ENCODE assay signal across 1 cellular context in the genomic region with DNA sequence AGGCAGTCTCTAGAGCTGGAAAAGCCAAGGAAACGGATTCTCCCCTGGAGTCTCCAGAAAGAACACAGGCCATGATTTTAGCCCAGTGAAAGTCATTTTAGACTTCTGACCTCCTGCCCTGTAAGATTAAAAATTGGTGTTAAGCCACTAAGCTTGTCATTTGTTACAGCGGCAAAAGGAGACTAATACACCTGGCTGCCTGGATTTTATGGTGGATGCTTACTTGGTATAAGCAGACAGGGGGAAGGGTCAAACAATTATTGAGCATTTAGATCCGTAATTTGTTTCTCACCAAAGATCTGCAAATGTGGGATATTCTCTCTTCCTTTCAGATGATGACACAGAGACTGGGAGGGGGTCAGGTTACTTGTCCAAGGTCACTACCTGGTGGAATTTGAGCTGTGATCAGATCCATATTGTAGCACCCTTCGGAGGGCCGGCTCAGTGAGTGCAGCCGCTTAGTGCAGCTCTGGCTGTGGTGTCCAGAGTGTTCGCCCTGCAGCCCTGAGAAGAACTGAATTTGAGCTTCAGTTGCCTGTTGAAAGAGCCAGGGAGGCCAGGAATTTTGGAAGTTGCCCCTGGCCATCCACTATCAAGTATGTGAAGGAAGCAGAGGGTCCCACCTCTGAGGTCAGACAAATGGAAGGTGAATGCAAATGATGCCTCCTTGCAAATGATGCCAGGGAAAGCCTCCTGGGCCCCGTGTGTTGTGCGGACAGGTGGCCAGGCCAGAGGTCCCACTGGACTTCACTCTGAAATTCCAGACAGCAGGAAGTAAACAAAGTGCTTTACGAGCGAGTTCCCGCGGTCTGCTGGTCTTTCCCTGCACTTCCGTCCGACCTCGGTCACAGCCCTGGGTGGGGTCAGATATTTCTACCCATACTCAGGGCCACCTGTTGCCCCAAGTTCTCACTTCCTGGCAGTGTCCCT.
TF ChIP-seq lines count a peak whose summit lies in the region.

No MANE protein-coding gene starts in this region.

TF ChIP-seq in HepG2, 621 proteins besides CTCF, POLR2A, EP300 and RAD21 (continued from another document and continues in another):
- TF ChIP-seq, protein P1, sequence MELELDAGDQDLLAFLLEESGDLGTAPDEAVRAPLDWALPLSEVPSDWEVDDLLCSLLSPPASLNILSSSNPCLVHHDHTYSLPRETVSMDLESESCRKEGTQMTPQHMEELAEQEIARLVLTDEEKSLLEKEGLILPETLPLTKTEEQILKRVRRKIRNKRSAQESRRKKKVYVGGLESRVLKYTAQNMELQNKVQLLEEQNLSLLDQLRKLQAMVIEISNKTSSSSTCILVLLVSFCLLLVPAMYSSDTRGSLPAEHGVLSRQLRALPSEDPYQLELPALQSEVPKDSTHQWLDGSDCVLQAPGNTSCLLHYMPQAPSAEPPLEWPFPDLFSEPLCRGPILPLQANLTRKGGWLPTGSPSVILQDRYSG (CRISPR knock-in tag; IDR thresholded peaks at IDR 0.05) = no peak
- TF ChIP-seq, protein P2, sequence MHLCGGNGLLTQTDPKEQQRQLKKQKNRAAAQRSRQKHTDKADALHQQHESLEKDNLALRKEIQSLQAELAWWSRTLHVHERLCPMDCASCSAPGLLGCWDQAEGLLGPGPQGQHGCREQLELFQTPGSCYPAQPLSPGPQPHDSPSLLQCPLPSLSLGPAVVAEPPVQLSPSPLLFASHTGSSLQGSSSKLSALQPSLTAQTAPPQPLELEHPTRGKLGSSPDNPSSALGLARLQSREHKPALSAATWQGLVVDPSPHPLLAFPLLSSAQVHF (CRISPR knock-in tag; IDR thresholded peaks at IDR 0.05) = no peak
- no peak for TF ChIP-seq ZNF121 (CRISPR knock-in tag; IDR thresholded peaks at IDR 0.05)
- TF ChIP-seq, protein P3, sequence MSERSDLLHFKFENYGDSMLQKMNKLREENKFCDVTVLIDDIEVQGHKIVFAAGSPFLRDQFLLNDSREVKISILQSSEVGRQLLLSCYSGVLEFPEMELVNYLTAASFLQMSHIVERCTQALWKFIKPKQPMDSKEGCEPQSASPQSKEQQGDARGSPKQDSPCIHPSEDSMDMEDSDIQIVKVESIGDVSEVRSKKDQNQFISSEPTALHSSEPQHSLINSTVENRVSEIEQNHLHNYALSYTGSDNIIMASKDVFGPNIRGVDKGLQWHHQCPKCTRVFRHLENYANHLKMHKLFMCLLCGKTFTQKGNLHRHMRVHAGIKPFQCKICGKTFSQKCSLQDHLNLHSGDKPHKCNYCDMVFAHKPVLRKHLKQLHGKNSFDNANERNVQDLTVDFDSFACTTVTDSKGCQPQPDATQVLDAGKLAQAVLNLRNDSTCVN (CRISPR knock-in tag; IDR thresholded peaks at IDR 0.05; ENCODE audit: borderline replicate concordance) = no peak; the same call in 1 of the 2 replicates
- TF ChIP-seq ZFP62 (CRISPR knock-in tag; IDR thresholded peaks at IDR 0.05) = no peak
- TF ChIP-seq PRPF4 (IDR thresholded peaks at IDR 0.05; ENCODE audit: low read depth, low read length, poor library complexity, severe bottlenecking) = no peak
- no peak for TF ChIP-seq SOX13 (IDR thresholded peaks at IDR 0.05)
- peak in 1 of 2 experiments; percentile 69; a peak in 2 of 4 replicates for TF ChIP-seq SOX13 (CRISPR knock-in tag; conservative IDR thresholded peaks at IDR 0.05 in 1 of 2, IDR thresholded peaks at IDR 0.05 in 1 of 2)
- TF ChIP-seq ZNF724P (CRISPR knock-in tag; IDR thresholded peaks at IDR 0.05; ENCODE audit: borderline replicate concordance) = no peak
- TF ChIP-seq KDM6A (CRISPR knock-in tag; IDR thresholded peaks at IDR 0.05; ENCODE audit: low read depth) = no peak; the same call in 1 of the 2 replicates
- TF ChIP-seq, protein P4, sequence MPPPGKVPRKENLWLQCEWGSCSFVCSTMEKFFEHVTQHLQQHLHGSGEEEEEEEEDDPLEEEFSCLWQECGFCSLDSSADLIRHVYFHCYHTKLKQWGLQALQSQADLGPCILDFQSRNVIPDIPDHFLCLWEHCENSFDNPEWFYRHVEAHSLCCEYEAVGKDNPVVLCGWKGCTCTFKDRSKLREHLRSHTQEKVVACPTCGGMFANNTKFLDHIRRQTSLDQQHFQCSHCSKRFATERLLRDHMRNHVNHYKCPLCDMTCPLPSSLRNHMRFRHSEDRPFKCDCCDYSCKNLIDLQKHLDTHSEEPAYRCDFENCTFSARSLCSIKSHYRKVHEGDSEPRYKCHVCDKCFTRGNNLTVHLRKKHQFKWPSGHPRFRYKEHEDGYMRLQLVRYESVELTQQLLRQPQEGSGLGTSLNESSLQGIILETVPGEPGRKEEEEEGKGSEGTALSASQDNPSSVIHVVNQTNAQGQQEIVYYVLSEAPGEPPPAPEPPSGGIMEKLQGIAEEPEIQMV (CRISPR knock-in tag; IDR thresholded peaks at IDR 0.05; ENCODE audit: low read depth) = peak; percentile 68; the same call in 1 of the 2 replicates
- TF ChIP-seq, protein P5, sequence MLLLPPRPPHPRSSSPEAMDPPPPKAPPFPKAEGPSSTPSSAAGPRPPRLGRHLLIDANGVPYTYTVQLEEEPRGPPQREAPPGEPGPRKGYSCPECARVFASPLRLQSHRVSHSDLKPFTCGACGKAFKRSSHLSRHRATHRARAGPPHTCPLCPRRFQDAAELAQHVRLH (CRISPR knock-in tag; IDR thresholded peaks at IDR 0.05; ENCODE audit: borderline replicate concordance, low read depth) = peak; percentile 60; the same call in 1 of the 2 replicates
- TF ChIP-seq FOXO1 (CRISPR knock-in tag; IDR thresholded peaks at IDR 0.05) = peak; percentile 97
- TF ChIP-seq GFI1 (CRISPR knock-in tag; IDR thresholded peaks at IDR 0.05; ENCODE audit: borderline replicate concordance) = 0 out of 2 replicates have a peak, but pooled peaks have one; percentile 44
- no peak for TF ChIP-seq PAWR (CRISPR knock-in tag; IDR thresholded peaks at IDR 0.05; ENCODE audit: borderline replicate concordance)
- TF ChIP-seq ZNF547 (CRISPR knock-in tag; IDR thresholded peaks at IDR 0.05) = peak; percentile 48; the same call in 1 of the 2 replicates
- TF ChIP-seq, protein P6, sequence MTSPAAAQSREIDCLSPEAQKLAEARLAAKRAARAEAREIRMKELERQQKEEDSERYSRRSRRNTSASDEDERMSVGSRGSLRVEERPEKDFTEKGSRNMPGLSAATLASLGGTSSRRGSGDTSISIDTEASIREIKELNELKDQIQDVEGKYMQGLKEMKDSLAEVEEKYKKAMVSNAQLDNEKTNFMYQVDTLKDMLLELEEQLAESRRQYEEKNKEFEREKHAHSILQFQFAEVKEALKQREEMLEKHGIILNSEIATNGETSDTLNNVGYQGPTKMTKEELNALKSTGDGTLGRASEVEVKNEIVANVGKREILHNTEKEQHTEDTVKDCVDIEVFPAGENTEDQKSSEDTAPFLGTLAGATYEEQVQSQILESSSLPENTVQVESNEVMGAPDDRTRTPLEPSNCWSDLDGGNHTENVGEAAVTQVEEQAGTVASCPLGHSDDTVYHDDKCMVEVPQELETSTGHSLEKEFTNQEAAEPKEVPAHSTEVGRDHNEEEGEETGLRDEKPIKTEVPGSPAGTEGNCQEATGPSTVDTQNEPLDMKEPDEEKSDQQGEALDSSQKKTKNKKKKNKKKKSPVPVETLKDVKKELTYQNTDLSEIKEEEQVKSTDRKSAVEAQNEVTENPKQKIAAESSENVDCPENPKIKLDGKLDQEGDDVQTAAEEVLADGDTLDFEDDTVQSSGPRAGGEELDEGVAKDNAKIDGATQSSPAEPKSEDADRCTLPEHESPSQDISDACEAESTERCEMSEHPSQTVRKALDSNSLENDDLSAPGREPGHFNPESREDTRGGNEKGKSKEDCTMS (CRISPR knock-in tag; conservative IDR thresholded peaks at IDR 0.05) = no peak
- no peak for TF ChIP-seq REXO4 (CRISPR knock-in tag; IDR thresholded peaks at IDR 0.05; ENCODE audit: borderline replicate concordance)
- TF ChIP-seq SIN3B (IDR thresholded peaks at IDR 0.05; ENCODE audit: low read length) = no peak
- no peak for TF ChIP-seq U2AF2 (IDR thresholded peaks at IDR 0.05; ENCODE audit: low read depth, low read length)
- 0 out of 2 replicates have a peak, but pooled peaks have one; percentile 20 for TF ChIP-seq KMT2A (CRISPR knock-in tag; IDR thresholded peaks at IDR 0.05)
- TF ChIP-seq SOX6 (IDR thresholded peaks at IDR 0.05) = no peak
- peak; percentile 87 for TF ChIP-seq SOX6 (CRISPR knock-in tag; IDR thresholded peaks at IDR 0.05)
- TF ChIP-seq THAP11 (CRISPR knock-in tag; IDR thresholded peaks at IDR 0.05) = peak; percentile 57
- peak; percentile 48; the same call in 1 of the 2 replicates for TF ChIP-seq ZNF143 (CRISPR knock-in tag; IDR thresholded peaks at IDR 0.05)
- no peak for TF ChIP-seq KAT2B (IDR thresholded peaks at IDR 0.05; ENCODE audit: borderline replicate concordance, low read depth, low read length)
- TF ChIP-seq SALL1 (CRISPR knock-in tag; IDR thresholded peaks at IDR 0.05) = peak; percentile 95
- no peak for TF ChIP-seq ZNF644 (CRISPR knock-in tag; IDR thresholded peaks at IDR 0.05; ENCODE audit: low read depth)
- no peak for TF ChIP-seq ZNF326 (CRISPR knock-in tag; IDR thresholded peaks at IDR 0.05; ENCODE audit: borderline replicate concordance)
- TF ChIP-seq MEIS1 (CRISPR knock-in tag; IDR thresholded peaks at IDR 0.05; ENCODE audit: borderline replicate concordance) = peak; percentile 84; the same call in 1 of the 2 replicates
- TF ChIP-seq, protein P7, sequence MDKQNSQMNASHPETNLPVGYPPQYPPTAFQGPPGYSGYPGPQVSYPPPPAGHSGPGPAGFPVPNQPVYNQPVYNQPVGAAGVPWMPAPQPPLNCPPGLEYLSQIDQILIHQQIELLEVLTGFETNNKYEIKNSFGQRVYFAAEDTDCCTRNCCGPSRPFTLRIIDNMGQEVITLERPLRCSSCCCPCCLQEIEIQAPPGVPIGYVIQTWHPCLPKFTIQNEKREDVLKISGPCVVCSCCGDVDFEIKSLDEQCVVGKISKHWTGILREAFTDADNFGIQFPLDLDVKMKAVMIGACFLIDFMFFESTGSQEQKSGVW (CRISPR knock-in tag; IDR thresholded peaks at IDR 0.05; ENCODE audit: borderline replicate concordance) = no peak
- no peak for TF ChIP-seq ZNF101 (CRISPR knock-in tag; IDR thresholded peaks at IDR 0.05; ENCODE audit: borderline replicate concordance, low read depth)
- TF ChIP-seq CHD2 (IDR thresholded peaks at IDR 0.05; ENCODE audit: low read depth, low read length) = no peak
- no peak for TF ChIP-seq TGIF2 (CRISPR knock-in tag; IDR thresholded peaks at IDR 0.05)
- TF ChIP-seq, protein P8, sequence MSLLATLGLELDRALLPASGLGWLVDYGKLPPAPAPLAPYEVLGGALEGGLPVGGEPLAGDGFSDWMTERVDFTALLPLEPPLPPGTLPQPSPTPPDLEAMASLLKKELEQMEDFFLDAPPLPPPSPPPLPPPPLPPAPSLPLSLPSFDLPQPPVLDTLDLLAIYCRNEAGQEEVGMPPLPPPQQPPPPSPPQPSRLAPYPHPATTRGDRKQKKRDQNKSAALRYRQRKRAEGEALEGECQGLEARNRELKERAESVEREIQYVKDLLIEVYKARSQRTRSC (CRISPR knock-in tag; IDR thresholded peaks at IDR 0.05; ENCODE audit: low read depth) = no peak
- TF ChIP-seq ZNF296 (CRISPR knock-in tag; conservative IDR thresholded peaks at IDR 0.05) = peak; percentile 88
- TF ChIP-seq, protein P9, sequence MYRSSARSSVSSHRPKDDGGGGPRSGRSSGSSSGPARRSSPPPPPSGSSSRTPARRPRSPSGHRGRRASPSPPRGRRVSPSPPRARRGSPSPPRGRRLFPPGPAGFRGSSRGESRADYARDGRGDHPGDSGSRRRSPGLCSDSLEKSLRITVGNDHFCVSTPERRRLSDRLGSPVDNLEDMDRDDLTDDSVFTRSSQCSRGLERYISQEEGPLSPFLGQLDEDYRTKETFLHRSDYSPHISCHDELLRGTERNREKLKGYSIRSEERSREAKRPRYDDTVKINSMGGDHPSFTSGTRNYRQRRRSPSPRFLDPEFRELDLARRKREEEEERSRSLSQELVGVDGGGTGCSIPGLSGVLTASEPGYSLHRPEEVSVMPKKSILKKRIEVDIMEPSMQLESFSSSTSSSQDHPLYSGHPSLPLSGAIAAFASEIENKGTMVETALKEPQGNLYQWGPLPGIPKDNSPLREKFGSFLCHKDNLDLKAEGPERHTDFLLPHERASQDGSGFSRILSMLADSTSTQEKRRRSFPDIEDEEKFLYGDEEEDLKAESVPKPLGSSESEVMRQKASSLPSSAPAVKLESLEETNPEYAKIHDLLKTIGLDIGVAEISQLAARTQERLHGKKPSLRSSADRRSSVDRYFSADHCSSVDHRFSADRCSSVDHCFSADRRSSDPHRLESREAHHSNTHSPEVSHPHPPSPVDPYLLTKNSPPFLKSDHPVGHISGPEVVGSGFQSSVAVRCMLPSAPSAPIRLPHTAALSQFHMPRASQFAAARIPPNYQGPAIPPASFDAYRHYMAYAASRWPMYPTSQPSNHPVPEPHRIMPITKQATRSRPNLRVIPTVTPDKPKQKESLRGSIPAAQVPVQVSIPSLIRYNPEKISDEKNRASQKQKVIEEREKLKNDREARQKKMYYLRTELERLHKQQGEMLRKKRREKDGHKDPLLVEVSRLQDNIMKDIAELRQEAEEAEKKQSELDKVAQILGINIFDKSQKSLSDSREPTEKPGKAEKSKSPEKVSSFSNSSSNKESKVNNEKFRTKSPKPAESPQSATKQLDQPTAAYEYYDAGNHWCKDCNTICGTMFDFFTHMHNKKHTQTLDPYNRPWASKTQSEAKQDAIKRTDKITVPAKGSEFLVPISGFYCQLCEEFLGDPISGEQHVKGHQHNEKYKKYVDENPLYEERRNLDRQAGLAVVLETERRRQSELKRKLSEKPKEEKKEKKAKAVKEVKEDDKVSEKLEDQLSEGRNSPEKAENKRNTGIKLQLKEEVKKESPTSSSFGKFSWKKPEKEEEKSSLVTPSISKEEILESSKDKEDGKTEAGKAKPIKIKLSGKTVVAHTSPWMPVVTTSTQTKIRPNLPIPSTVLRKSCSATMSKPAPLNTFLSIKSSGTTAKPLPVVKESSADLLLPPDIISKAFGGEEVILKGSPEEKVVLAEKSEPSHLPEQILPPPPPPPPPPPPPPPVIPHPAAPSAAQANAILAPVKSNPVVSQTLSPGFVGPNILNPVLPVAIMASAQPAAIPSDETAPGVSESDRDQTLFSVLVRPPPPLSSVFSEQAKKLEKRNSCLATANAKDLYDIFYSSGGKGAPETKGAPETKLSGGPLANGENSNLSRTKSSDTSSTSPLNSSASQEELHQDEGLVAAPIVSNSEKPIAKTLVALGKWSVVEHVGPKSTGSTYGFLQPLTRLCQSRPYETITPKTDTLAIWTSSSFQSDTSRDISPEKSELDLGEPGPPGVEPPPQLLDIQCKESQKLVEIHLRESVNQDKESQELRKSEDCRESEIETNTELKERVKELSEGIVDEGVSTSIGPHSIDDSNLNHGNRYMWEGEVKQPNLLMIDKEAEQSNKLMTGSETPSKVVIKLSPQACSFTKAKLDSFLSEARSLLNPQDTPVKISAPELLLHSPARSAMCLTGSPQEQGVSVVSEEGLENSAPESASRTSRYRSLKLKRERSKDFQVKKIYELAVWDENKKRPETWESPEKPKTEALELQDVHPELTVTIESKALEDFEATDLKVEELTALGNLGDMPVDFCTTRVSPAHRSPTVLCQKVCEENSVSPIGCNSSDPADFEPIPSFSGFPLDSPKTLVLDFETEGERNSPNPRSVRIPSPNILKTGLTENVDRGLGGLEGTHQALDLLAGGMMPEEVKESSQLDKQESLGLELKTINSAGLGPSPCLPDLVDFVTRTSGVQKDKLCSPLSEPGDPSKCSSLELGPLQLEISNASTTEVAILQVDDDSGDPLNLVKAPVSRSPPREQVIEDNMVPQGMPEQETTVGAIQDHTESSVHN (CRISPR knock-in tag; IDR thresholded peaks at IDR 0.05) = no peak
- peak; percentile 45; the same call in 1 of the 2 replicates for TF ChIP-seq ETV6 (CRISPR knock-in tag; conservative IDR thresholded peaks at IDR 0.05)
- TF ChIP-seq NKX3-1 (CRISPR knock-in tag; IDR thresholded peaks at IDR 0.05) = no peak
- no peak for TF ChIP-seq ZNF773 (CRISPR knock-in tag; IDR thresholded peaks at IDR 0.05; ENCODE audit: borderline replicate concordance)
- no peak for TF ChIP-seq MED8 (CRISPR knock-in tag; IDR thresholded peaks at IDR 0.05; ENCODE audit: insufficient replicate concordance)
- TF ChIP-seq RARG (CRISPR knock-in tag; IDR thresholded peaks at IDR 0.05; ENCODE audit: low read depth) = no peak
- peak; percentile 25; the same call in 1 of the 2 replicates for TF ChIP-seq SP5 (CRISPR knock-in tag; IDR thresholded peaks at IDR 0.05; ENCODE audit: borderline replicate concordance, low read depth)
- TF ChIP-seq ZNF274 (CRISPR knock-in tag; IDR thresholded peaks at IDR 0.05) = no peak
